ENCODE assay signal across 14 cellular contexts in genomic region chr6:138182939-138183791, GRCh38. TPM values are rescaled to one million over a fixed set of nuclear protein-coding genes. Genes with fewer than 3 reads are reported as not detected.
A peak's percentile ranks its signal among the peaks of the same experiment; 100 is the strongest.
DNase-seq lines count a peak whose midpoint lies in the region; ATAC-seq, FAIRE-seq and TF ChIP-seq lines count a peak whose summit lies in the region.
"Had no signal": no experiment of that assay in that cellular context is flagged by ENCODE, and none has a peak within 500 bp of the region (broad histone marks: within the 10 kb centered on the region; RNA-seq: fewer than 3 reads in every experiment).

No MANE protein-coding gene starts in this region.

- H3K27me3 ChIP-seq in H7 (ENCODE audit: control insufficient read depth, insufficient read depth, low read length) = no peaks in the 10 kb centered on the region

- TF ChIP-seq CTCF in GM10248 (IDR thresholded peaks at IDR 0.05; ENCODE audit: control extremely low read depth, extremely low read depth, low read depth, missing control alignments) = no peak
- TF ChIP-seq CTCF in GM10266 (IDR thresholded peaks at IDR 0.05; ENCODE audit: control insufficient read depth, insufficient read depth, low read depth, missing control alignments) = no peak

- ATAC-seq in GM18873 (IDR thresholded peaks at IDR 0.05; ENCODE audit: low FRiP score, unreplicated experiment) = no peak

- POLR2A ChIA-PET in GM10248 (lab: Yijun Ruan, JAX) = no interaction called here

- no peaks in the 10 kb centered on the region for H3K36me3 ChIP-seq in H7 (replicated peaks; ENCODE audit: control insufficient read depth, insufficient read depth, low read length)

- no peak for FAIRE-seq in H54 (lab: Jason Lieb, UNC)

- CTCF ChIA-PET in GM10248 (lab: Yijun Ruan, JAX) = interaction anchor here (1.7 to 2.7 kb wide), 2 partner anchors 15 to 22 kb away, joined by 7 to 8 read pairs; no protein-coding TSS in a partner anchor

- peak; percentile 55 for DNase-seq in H7
- peak; percentile 90 for DNase-seq in NCI-H345 (lab: John Stamatoyannopoulos, UW)
- DNase-seq in epidermal melanocyte (ENCODE audit: insufficient read length, low spot score) = peak; percentile 56
- DNase-seq in nucleus accumbens (lab: John Stamatoyannopoulos, UW) = peak in 53 of 56 donors; percentile 7 to 87 (median 74)
- no peak for DNase-seq in H54 (ENCODE audit: insufficient read length, low spot score)
- DNase-seq in GM10248 (ENCODE audit: extremely low spot score) = no peak
- no peak for DNase-seq in GM10266 (ENCODE audit: extremely low spot score)
- DNase-seq: activated CD4-positive, alpha-beta T cell treated with anti-CD3 and anti-CD28 coated beads for 1 hour; CD4-positive, alpha-beta T cell; SK-N-SH had no signal

- no peak overlapping the region for H3K4me3 ChIP-seq in H7 (ENCODE audit: insufficient read depth, low read depth, low read length)

- TF ChIP-seq POLR2A in H54 (IDR thresholded peaks at IDR 0.05; ENCODE audit: low read depth, low read length) = no peak

RNA-seq across cellular contexts. Expression of gene ARFGEF3, which starts 21.4 kb away (rescaled TPM):
- total RNA-seq in H7 (2014; rRNA removed; shearing (Covaris generic)) = 7.0 and 11.0 TPM in 2 replicates
- total RNA-seq: CD4-positive, alpha-beta T cell had no signal

RNA-seq across cellular contexts. Expression of gene PBOV1, which starts 35.1 kb away (rescaled TPM):
- total RNA-seq in H7 (2014; rRNA removed; shearing (Covaris generic)) = not detected in 2 replicates
- total RNA-seq: activated T-helper 2 cell treated with anti-CD3 and anti-CD28 coated beads, Interferon-gamma antibody, Interleukin-2, Interleukin-4, amounts not matched to agents 10 μg/mL and 5 μg/mL and 100 μg/mL, durations not matched to agents 14 hours and 24 hours and 36 hours; CD4-positive, alpha-beta T cell; kidney epithelial cell; NCI-H460 had no signal

Comparison
In these comparisons a context has a peak if more than half of its experiments do, and no peak if none do; other contexts are left out.
1. DNase-seq: peak in H7 (single experiment), NCI-H345 (single experiment), epidermal melanocyte (single experiment) and nucleus accumbens (53 of 56); none in H54 (single experiment), GM10248 (single experiment) and GM10266 (single experiment).